15 cellular contexts compared by ENCODE assay signal in the genomic region with DNA sequence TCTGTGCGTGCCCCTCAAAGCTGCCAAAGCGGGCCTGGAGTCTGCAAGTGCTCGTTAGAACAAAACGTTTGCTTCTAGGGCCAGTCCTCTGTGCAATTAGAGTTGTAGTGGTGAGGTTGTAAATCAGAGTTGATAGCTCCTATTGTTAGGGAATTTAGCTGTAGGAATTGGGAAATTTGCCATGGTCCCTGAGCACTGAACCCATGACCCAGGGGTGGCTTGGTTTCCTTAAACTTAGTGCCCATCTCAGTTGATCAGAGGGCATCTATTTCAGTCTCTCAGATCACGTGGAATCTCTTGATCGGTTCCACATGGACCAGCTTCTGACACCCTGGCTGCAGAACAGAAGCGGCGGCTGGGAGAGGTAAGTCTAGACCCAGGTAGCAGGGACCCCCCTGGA. TPM values are rescaled to one million over a fixed set of nuclear protein-coding genes. Genes with fewer than 3 reads are reported as not detected.
DNase-seq lines count a peak whose midpoint lies in the region; ATAC-seq, FAIRE-seq and TF ChIP-seq lines count a peak whose summit lies in the region.
"Had no signal": no experiment of that assay in that cellular context is flagged by ENCODE, and none has a peak within 500 bp of the region (broad histone marks: within the 10 kb centered on the region; RNA-seq: fewer than 3 reads in every experiment).

No MANE protein-coding gene starts in this region.

- H3K4me2 ChIP-seq in GM23338, result no peak overlapping the region
- no peak overlapping the region for H3K4me2 ChIP-seq in neuronal stem cell (ENCODE audit: insufficient read depth, low read length, poor library complexity, severe bottlenecking)

- TF ChIP-seq CTCF in GM23338 (conservative IDR thresholded peaks at IDR 0.05; ENCODE audit: low read depth in 2 of 2), result no peak

- no peaks in the 10 kb centered on the region for H3K36me3 ChIP-seq in GM23338 (ENCODE audit: insufficient read depth)
- H3K36me3 ChIP-seq in neuronal stem cell (replicated peaks in 1 of 2; ENCODE audit: control insufficient read depth in 2 of 2, insufficient read depth in 2 of 2, low read length in 2 of 2), result no peaks in the 10 kb centered on the region

- ATAC-seq in GM23338, result no peak; the same call in 2 of the 3 replicates
- ATAC-seq: HCT116 had no signal

- H3K4me3 Mint-ChIP-seq in GM23338, result no peak overlapping the region
- H3K4me3 Mint-ChIP-seq: CD4-positive, alpha-beta memory T cell; H9 had no signal

- no CpG with 5 or more reads among the region's 8 CpGs for WGBS in neuronal stem cell (ENCODE audit: extremely low coverage in 2 of 2, insufficient read length in 2 of 2, insufficient replicate concordance in 1 of 2), 2 donors

- H3K9me3 ChIP-seq in neuronal stem cell (replicated peaks in 1 of 2; ENCODE audit: control insufficient read depth in 2 of 2, insufficient read depth in 1 of 2, low read depth in 1 of 2, low read length in 2 of 2), result peaks cover 0 to 5% of the 10 kb centered on the region in 2 donors

- no peak for DNase-seq in GM23338 (ENCODE audit: low spot score)
- DNase-seq in neuronal stem cell (ENCODE audit: low spot score), result no peak
- DNase-seq in activated CD4-positive, alpha-beta T cell treated with anti-CD3 and anti-CD28 coated beads for 4 hours, result no peak
- no peak for DNase-seq in dermis blood vessel endothelial cell
- no peak for DNase-seq in activated T-cell treated with anti-CD3 and anti-CD28 coated beads for 4 hours
- DNase-seq: C1 segment of cervical spinal cord; Calu3; CD4-positive, alpha-beta memory T cell; COR-L47; DMS53; DMS79 treated with DMSO at 0.1 percent for 48 hours; H9 had no signal

- no peak overlapping the region for H2BK15ac ChIP-seq in neuronal stem cell (ENCODE audit: low read length)

- no peak overlapping the region for H3K4ac ChIP-seq in neuronal stem cell (ENCODE audit: low read length)

- H3K9me2 ChIP-seq in GM23338 (ENCODE audit: insufficient read depth), result 0 out of 2 replicates have a peak, but pooled peaks cover 4% of the 10 kb centered on the region

- no peaks in the 10 kb centered on the region for H3K27me3 ChIP-seq in GM23338 (ENCODE audit: insufficient read depth)
- no peaks in the 10 kb centered on the region for H3K27me3 ChIP-seq in neuronal stem cell (ENCODE audit: control insufficient read depth in 3 of 3, insufficient read depth in 3 of 3, low read depth in 1 of 3, low read length in 3 of 3)

- H3K14ac ChIP-seq in neuronal stem cell (ENCODE audit: low read length), result no peak overlapping the region

- no peak overlapping the region for H4K8ac ChIP-seq in neuronal stem cell (ENCODE audit: low read depth, low read length)

- H3K9ac ChIP-seq in neuronal stem cell (ENCODE audit: low read depth, low read length, poor library complexity), result peak overlapping the region; percentile 9

- peak; percentile 79 for FAIRE-seq in G401.6 (lab: Jason Lieb, UNC)
- FAIRE-seq: GM12892 had no signal

- H3K27ac Mint-ChIP-seq in GM23338, result no peak overlapping the region
- H3K27ac Mint-ChIP-seq: H9 had no signal

- no peaks in the 10 kb centered on the region for H3K79me1 ChIP-seq in neuronal stem cell (ENCODE audit: low read depth, low read length)

- H3F3A ChIP-seq in GM23338 (replicated peaks; ENCODE audit: low read depth), result peaks cover 11% of the 10 kb centered on the region; the same call in 1 of the 2 replicates

- H3K27me3 Mint-ChIP-seq in GM23338 (ENCODE audit: insufficient read depth, low read depth, poor library complexity), result peaks cover 2% of the 10 kb centered on the region

- no peaks in the 10 kb centered on the region for H3K9me3 Mint-ChIP-seq in GM23338
- H3K9me3 Mint-ChIP-seq: H9 had no signal

- no peak overlapping the region for H2AFZ ChIP-seq in GM23338
- H2AFZ ChIP-seq in neuronal stem cell (ENCODE audit: low read length), result no peak overlapping the region

- no peak overlapping the region for H3K4me3 ChIP-seq in GM23338
- H3K4me3 ChIP-seq in neuronal stem cell (ENCODE audit: low read length in 2 of 2), result no peak overlapping the region

- no peak overlapping the region for H2BK120ac ChIP-seq in neuronal stem cell (ENCODE audit: low read depth, low read length)

- no peak overlapping the region for H2BK12ac ChIP-seq in neuronal stem cell (ENCODE audit: low read length)

- H2AK5ac ChIP-seq in neuronal stem cell (ENCODE audit: low read depth, low read length), result no peak overlapping the region

- H3K18ac ChIP-seq in neuronal stem cell (ENCODE audit: low read length), result no peak overlapping the region

- no peaks in the 10 kb centered on the region for H3K79me2 ChIP-seq in GM23338 (replicated peaks; ENCODE audit: insufficient read depth)

- no peak overlapping the region for H2BK5ac ChIP-seq in neuronal stem cell (ENCODE audit: low read length)

- H4K20me1 ChIP-seq in GM23338 (replicated peaks; ENCODE audit: insufficient read depth), result no peaks in the 10 kb centered on the region; the same call in none of the 2 replicates

- no peak overlapping the region for H4K91ac ChIP-seq in neuronal stem cell (ENCODE audit: low read depth, low read length, poor library complexity)

- peaks cover 18% of the 10 kb centered on the region for H3K4me1 Mint-ChIP-seq in GM23338
- H3K4me1 Mint-ChIP-seq: CD4-positive, alpha-beta memory T cell had no signal

- H3K23ac ChIP-seq in neuronal stem cell (ENCODE audit: low read depth, low read length, poor library complexity), result no peak overlapping the region

- H3K4me1 ChIP-seq in GM23338 (ENCODE audit: insufficient read depth), result peaks cover 22% of the 10 kb centered on the region
- H3K4me1 ChIP-seq in neuronal stem cell (ENCODE audit: control insufficient read depth in 2 of 2, insufficient read depth in 1 of 2, low read depth in 1 of 2, low read length in 2 of 2), result peaks cover 3 to 12% of the 10 kb centered on the region in 2 donors

- H3K27ac ChIP-seq in GM23338 (ENCODE audit: low read depth) (no peak overlapping the region), neuronal stem cell (replicated peaks; ENCODE audit: low read length) (no peak overlapping the region)

- no peaks in the 10 kb centered on the region for H3K36me3 Mint-ChIP-seq in GM23338 (ENCODE audit: low read depth)

TF ChIP-seq in GM23338, 12 proteins besides CTCF, POLR2A, EP300 and RAD21:
- TF ChIP-seq EZH2phosphoT487 (IDR thresholded peaks at IDR 0.05; ENCODE audit: unreplicated experiment) (no peak), ZNF114 (CRISPR knock-in tag; IDR thresholded peaks at IDR 0.05) (no peak), JUNB (IDR thresholded peaks at IDR 0.05; ENCODE audit: unreplicated experiment) (peak; percentile 64)

RNA-seq across cellular contexts. Expression of a gene that starts 18.9 kb away (rescaled TPM):
- total RNA-seq in GM23338 (2014; rRNA removed; shearing (Covaris generic)), result 25.3 and 25.6 TPM in 2 replicates
- 9.4 and 12.5 TPM in 2 replicates for polyA plus RNA-seq in GM23338 (2016; fragmentation: Nextera tagmentation; extraction: Ambion mirVana)
- 12.6 TPM for polyA plus RNA-seq in neuronal stem cell (2013, experiment 1 of 2)
- 13.2 TPM for polyA plus RNA-seq in neuronal stem cell (2013, experiment 2 of 2)
- total RNA-seq in dermis blood vessel endothelial cell, result 166 and 297 TPM in 2 replicates

RNA-seq across cellular contexts. Expression of a gene that starts 59.5 kb away (rescaled TPM):
- total RNA-seq in GM23338 (2014; rRNA removed; shearing (Covaris generic)), result 4.0 and 4.2 TPM in 2 replicates
- 0.61 and 0.68 TPM in 2 replicates for polyA plus RNA-seq in GM23338 (2016; fragmentation: Nextera tagmentation; extraction: Ambion mirVana)
- polyA plus RNA-seq in neuronal stem cell (2013, experiment 1 of 2), result 0.14 TPM
- polyA plus RNA-seq in neuronal stem cell (2013, experiment 2 of 2), result 0.10 TPM
- 2.9 and 6.6 TPM in 2 replicates for total RNA-seq in dermis blood vessel endothelial cell
